ENCODE assay signal across 6 cellular contexts in genomic region chr2:65297544-65297943, GRCh38.
"Had no signal": no experiment of that assay in that cellular context is flagged by ENCODE, and none has a peak within 500 bp of the region (broad histone marks: within the 10 kb centered on the region; RNA-seq: fewer than 3 reads in every experiment).

No MANE protein-coding gene starts in this region.

- H3K4me3 ChIP-seq: K562 had no signal

- FAIRE-seq: HTR-8/SVneo, K562 had no signal

- H3K4me3 Mint-ChIP-seq: IgD-negative memory B cell had no signal

- H3K27ac Mint-ChIP-seq: IgD-negative memory B cell had no signal

- H3K27ac ChIP-seq: HL-60 had no signal

- ATAC-seq: K562 had no signal

- DNase-seq: IMR-90, KBM-7 had no signal
